ENCODE assay signal across 15 cellular contexts in genomic region chr22:45229181-45229580, GRCh38. TPM values are rescaled to one million over a fixed set of nuclear protein-coding genes. Genes with fewer than 3 reads are reported as not detected.
A peak's percentile ranks its signal among the peaks of the same experiment; 100 is the strongest.
DNase-seq lines count a peak whose midpoint lies in the region; ATAC-seq and TF ChIP-seq lines count a peak whose summit lies in the region.
"Had no signal": no experiment of that assay in that cellular context is flagged by ENCODE, and none has a peak within 500 bp of the region (broad histone marks: within the 10 kb centered on the region; RNA-seq: fewer than 3 reads in every experiment).

No MANE protein-coding gene starts in this region.

- no peaks in the 10 kb centered on the region for H3K27me3 ChIP-seq in H7 (ENCODE audit: control insufficient read depth, insufficient read depth, low read length)
- no peaks in the 10 kb centered on the region for H3K27me3 ChIP-seq in osteoblast (ENCODE audit: insufficient read depth, low read length)

- no peaks in the 10 kb centered on the region for H3K36me3 ChIP-seq in H7 (replicated peaks; ENCODE audit: control insufficient read depth, insufficient read depth, low read length)
- H3K36me3 ChIP-seq in osteoblast (ENCODE audit: insufficient read depth, low read length) = no peaks in the 10 kb centered on the region

- peaks cover 9% of the 10 kb centered on the region for H3K4me1 ChIP-seq in osteoblast (ENCODE audit: insufficient read depth, low read length)

- no peaks in the 10 kb centered on the region for H3K27me3 Mint-ChIP-seq in activated B cell treated with CpG ODN at 0.5 μM for 24 hours
- H3K27me3 Mint-ChIP-seq: CD4-positive, alpha-beta memory T cell had no signal

- TF ChIP-seq CTCF in activated B cell treated with CpG ODN at 0.5 μM for 24 hours (IDR thresholded peaks at IDR 0.05) (no peak), osteoblast (IDR thresholded peaks at IDR 0.05; ENCODE audit: extremely low read depth, low read depth, low read length) (no peak)

- CTCF ChIA-PET in activated B cell treated with CpG ODN at 0.5 μM for 24 hours (lab: Charles Lee) = no interaction called here

- no peak overlapping the region for H3K4me3 Mint-ChIP-seq in activated B cell treated with CpG ODN at 0.5 μM for 24 hours
- H3K4me3 Mint-ChIP-seq: CD4-positive, alpha-beta memory T cell had no signal

- H3K4me1 Mint-ChIP-seq in activated B cell treated with CpG ODN at 0.5 μM for 24 hours = peaks cover 50% of the 10 kb centered on the region

- no peaks in the 10 kb centered on the region for H3K9me3 Mint-ChIP-seq in activated B cell treated with CpG ODN at 0.5 μM for 24 hours
- H3K9me3 Mint-ChIP-seq: CD4-positive, alpha-beta memory T cell had no signal

- H3K9me3 ChIP-seq in osteoblast (ENCODE audit: low read depth, low read length) = no peaks in the 10 kb centered on the region

- H2AFZ ChIP-seq in osteoblast (ENCODE audit: low read length) = no peak overlapping the region

- POLR2A ChIA-PET in activated B cell treated with CpG ODN at 0.5 μM for 24 hours (lab: Charles Lee) = no interaction called here

- H3K4me3 ChIP-seq in H7 (ENCODE audit: insufficient read depth, low read depth, low read length) (no peak overlapping the region), osteoblast (ENCODE audit: insufficient read depth, low read length) (no peak overlapping the region)

- no peak overlapping the region for H3K27ac ChIP-seq in osteoblast (ENCODE audit: low read depth, low read length)

- H4K20me1 ChIP-seq in osteoblast (ENCODE audit: insufficient read depth, low read length) = peaks cover 6% of the 10 kb centered on the region

- intact Hi-C loops in activated B cell treated with CpG ODN at 0.5 μM for 24 hours (cut with micrococcal nuclease) = no loop called here

- peaks cover 18% of the 10 kb centered on the region for H3K79me2 ChIP-seq in osteoblast (ENCODE audit: insufficient read depth, low read length)

- peaks cover 16% of the 10 kb centered on the region for H3K36me3 Mint-ChIP-seq in activated B cell treated with CpG ODN at 0.5 μM for 24 hours (ENCODE audit: low read depth)

- H3K4me2 ChIP-seq in osteoblast (ENCODE audit: insufficient read depth, low read length) = no peak overlapping the region

- no peak for ATAC-seq in activated B cell treated with CpG ODN at 0.5 μM for 24 hours (ENCODE audit: low read depth)
- no peak for ATAC-seq in HG03457 (IDR thresholded peaks at IDR 0.05; ENCODE audit: unreplicated experiment)
- ATAC-seq: HepG2 had no signal

- H3K27ac Mint-ChIP-seq in activated B cell treated with CpG ODN at 0.5 μM for 24 hours = peak overlapping the region; percentile 50
- H3K27ac Mint-ChIP-seq: CD4-positive, alpha-beta memory T cell had no signal

- DNase-seq in H7 (peak; percentile 54), activated B cell treated with CpG ODN at 0.5 μM for 24 hours (no peak), ecto neural progenitor cell (ENCODE audit: low spot score) (peak; percentile 38), osteoblast (ENCODE audit: insufficient read length, low spot score, missing footprints) (peak; percentile 65), GOT3 (lab: John Stamatoyannopoulos, UW) (no peak), NCI-H1694 (lab: John Stamatoyannopoulos, UW) (no peak)
- DNase-seq: ACHN; C1 segment of cervical spinal cord; CD4-positive, alpha-beta memory T cell; DND-41; GDM1 had no signal

RNA-seq across cellular contexts. Expression of gene KIAA0930, which starts 11.5 kb away (rescaled TPM):
- total RNA-seq in H7 (2014; rRNA removed; shearing (Covaris generic)) = 37.5 and 43.9 TPM in 2 replicates
- total RNA-seq in activated B cell treated with CpG ODN at 0.5 μM for 24 hours = 39.5 and 42.2 TPM in 2 replicates
- total RNA-seq in osteoblast = 31.8 and 43.4 TPM in 2 replicates

RNA-seq across cellular contexts. Expression of gene UPK3A, which starts 55.6 kb away (rescaled TPM):
- 0.41 TPM in 1 of 2 replicates, not detected in the other for total RNA-seq in H7 (2014; rRNA removed; shearing (Covaris generic))
- total RNA-seq in activated B cell treated with CpG ODN at 0.5 μM for 24 hours (1.4 and 1.6 TPM in 2 replicates), osteoblast (not detected in 2 replicates)
- total RNA-seq: A172; CD4-positive, alpha-beta memory T cell; H4 had no signal

Comparison
In these comparisons a context has a peak if more than half of its experiments do, and no peak if none do; other contexts are left out.
1. DNase-seq: peak in H7 (single experiment), ecto neural progenitor cell (single experiment) and osteoblast (single experiment); none in activated B cell treated with CpG ODN at 0.5 μM for 24 hours (single experiment), GOT3 (single experiment) and NCI-H1694 (single experiment).